In genomic region chr9:6184749-6185645, GRCh38 we compare ENCODE assay signal across 10 cellular contexts. TPM values are rescaled to one million over a fixed set of nuclear protein-coding genes. Genes with fewer than 3 reads are reported as not detected.
DNase-seq lines count a peak whose midpoint lies in the region; ATAC-seq and TF ChIP-seq lines count a peak whose summit lies in the region.
"Had no signal": no experiment of that assay in that cellular context is flagged by ENCODE, and none has a peak within 500 bp of the region (broad histone marks: within the 10 kb centered on the region; RNA-seq: fewer than 3 reads in every experiment).

No MANE protein-coding gene starts in this region.

- H3K4me1 ChIP-seq in sigmoid colon, result peaks cover 0 to 9% (median 7%) of the 10 kb centered on the region in 4 donors

- peak; percentile 41 for DNase-seq in myocyte (ENCODE audit: low read depth)
- DNase-seq in activated CD4-positive, alpha-beta T cell treated with anti-CD3 and anti-CD28 coated beads, Interleukin-2, amount 10 ng/mL, durations not matched to agents 7 days and 5 days, result no peak
- no peak for DNase-seq in activated T-cell treated with anti-CD3 and anti-CD28 coated beads, Interleukin-2, amount 50 U/mL, for 1 hour
- no peak for DNase-seq in amniotic stem cell (lab: John Stamatoyannopoulos, UW)
- DNase-seq in sigmoid colon, result no peak
- DNase-seq: NCI-H2081 treated with DMSO at 0.1 percent for 48 hours had no signal

- no peak for TF ChIP-seq EP300 in sigmoid colon (IDR thresholded peaks at IDR 0.05)

- no peak for TF ChIP-seq POLR2A in sigmoid colon (IDR thresholded peaks at IDR 0.05)

- no peak overlapping the region for H3K4me3 ChIP-seq in sigmoid colon
- H3K4me3 ChIP-seq: thoracic aorta had no signal

- H3K9me3 ChIP-seq in sigmoid colon, result no peaks in the 10 kb centered on the region
- H3K9me3 ChIP-seq: thoracic aorta had no signal

- POLR2A ChIA-PET in activated CD4-positive, alpha-beta T cell treated with anti-CD3 and anti-CD28 coated beads, Interleukin-2, amount 10 ng/mL, durations not matched to agents 7 days and 5 days (lab: Charles Lee), result no interaction called here

- H3K27ac ChIP-seq in sigmoid colon, result no peak overlapping the region
- H3K27ac ChIP-seq: thoracic aorta had no signal

- H3K27me3 Mint-ChIP-seq in activated CD4-positive, alpha-beta T cell treated with anti-CD3 and anti-CD28 coated beads, Interleukin-2, amount 10 ng/mL, durations not matched to agents 7 days and 5 days, result peaks cover 7% of the 10 kb centered on the region

- no peak overlapping the region for H3K4me3 Mint-ChIP-seq in activated CD4-positive, alpha-beta T cell treated with anti-CD3 and anti-CD28 coated beads, Interleukin-2, amount 10 ng/mL, durations not matched to agents 7 days and 5 days

- no peaks in the 10 kb centered on the region for H3K9me3 Mint-ChIP-seq in activated CD4-positive, alpha-beta T cell treated with anti-CD3 and anti-CD28 coated beads, Interleukin-2, amount 10 ng/mL, durations not matched to agents 7 days and 5 days

- intact Hi-C loops in sigmoid colon (cut with DNase I), result no loop called here

- H3K36me3 Mint-ChIP-seq in activated CD4-positive, alpha-beta T cell treated with anti-CD3 and anti-CD28 coated beads, Interleukin-2, amount 10 ng/mL, durations not matched to agents 7 days and 5 days (ENCODE audit: low read depth), result no peaks in the 10 kb centered on the region

- no peaks in the 10 kb centered on the region for H3K36me3 ChIP-seq in sigmoid colon
- H3K36me3 ChIP-seq: thoracic aorta had no signal

- no peak overlapping the region for H3K27ac Mint-ChIP-seq in activated CD4-positive, alpha-beta T cell treated with anti-CD3 and anti-CD28 coated beads, Interleukin-2, amount 10 ng/mL, durations not matched to agents 7 days and 5 days

- peak; percentile 95 for ATAC-seq in GM18519 (IDR thresholded peaks at IDR 0.05; ENCODE audit: low FRiP score, unreplicated experiment)
- peak; percentile 98 for ATAC-seq in GM21786 (IDR thresholded peaks at IDR 0.05; ENCODE audit: unreplicated experiment)
- ATAC-seq in HG03558 (IDR thresholded peaks at IDR 0.05; ENCODE audit: extremely low read depth, unreplicated experiment), result peak; percentile 93

- WGBS in sigmoid colon, 2 donors, result 76 to 83% methylated on average over 5 of the region's 5 CpGs

- TF ChIP-seq CTCF in sigmoid colon (IDR thresholded peaks at IDR 0.05), result no peak

- no peaks in the 10 kb centered on the region for H3K4me1 Mint-ChIP-seq in activated CD4-positive, alpha-beta T cell treated with anti-CD3 and anti-CD28 coated beads, Interleukin-2, amount 10 ng/mL, durations not matched to agents 7 days and 5 days

- H3K27me3 ChIP-seq in sigmoid colon, result no peaks in the 10 kb centered on the region

- CTCF ChIA-PET in activated CD4-positive, alpha-beta T cell treated with anti-CD3 and anti-CD28 coated beads, Interleukin-2, amount 10 ng/mL, durations not matched to agents 7 days and 5 days (lab: Charles Lee), result no interaction called here

RNA-seq across cellular contexts. Expression of gene IL33, which starts 30.6 kb away (rescaled TPM):
- 0.10 TPM in 1 of 2 replicates, not detected in the other for total RNA-seq in myocyte
- polyA plus RNA-seq in myocyte (2012), result not detected
- total RNA-seq in activated CD4-positive, alpha-beta T cell treated with anti-CD3 and anti-CD28 coated beads, Interleukin-2, amount 10 ng/mL, durations not matched to agents 7 days and 5 days, result not detected
- 10 to 100 TPM; 33.5 to 73.2 (median 45.8) TPM for total RNA-seq in sigmoid colon
- 10 to 100 TPM in 2 of 3 donors, 1 to 10 TPM in 1; 1.6 to 14.6 (median 14.4) TPM for polyA plus RNA-seq in sigmoid colon

Comparison
In these comparisons a context has a peak if more than half of its experiments do, and no peak if none do; other contexts are left out.
1. RNA of gene IL33, which starts 30.6 kb away (total RNA-seq): 33.5 to 73.2 TPM in sigmoid colon; 0.10 TPM in myocyte and not detected in activated CD4-positive, alpha-beta T cell treated with anti-CD3 and anti-CD28 coated beads, Interleukin-2, amount 10 ng/mL, durations not matched to agents 7 days and 5 days; every median in the first group is over 10 times any median in the second.
2. Peak in every context shown above with its lines, with median percentiles within 50 percentile points of each other: ATAC-seq.